In genomic region chr2:121286506-121286905, GRCh38 we compare ENCODE assay signal across 15 cellular contexts. TPM values are rescaled to one million over a fixed set of nuclear protein-coding genes. Genes with fewer than 3 reads are reported as not detected.
"Had no signal": no experiment of that assay in that cellular context is flagged by ENCODE, and none has a peak within 500 bp of the region (broad histone marks: within the 10 kb centered on the region; RNA-seq: fewer than 3 reads in every experiment).

No MANE protein-coding gene starts in this region.

- ATAC-seq: activated CD4-positive, CD25-positive, alpha-beta regulatory T cell treated with anti-CD3 and anti-CD28 coated beads, Interleukin-2, amount 50 U/mL, for 24 hours; gastrocnemius medialis; psoas muscle; stimulated activated naive CD8-positive, alpha-beta T cell treated with anti-CD3 and anti-CD28 coated beads, Interleukin-15, amount 100 ng/mL, for 72 hours had no signal

- H3K36me3 ChIP-seq: gastrocnemius medialis, heart right ventricle, lower lobe of right lung, upper lobe of left lung had no signal

- H3K4me1 ChIP-seq: gastrocnemius medialis, lower lobe of right lung had no signal

- DNase-seq: activated CD4-positive, alpha-beta T cell treated with anti-CD3 and anti-CD28 coated beads, Interleukin-2, amount 50 U/mL, for 1 hour; activated CD8-positive, alpha-beta memory T cell treated with anti-CD3 and anti-CD28 coated beads for 24 hours; activated naive CD4-positive, alpha-beta T cell; aorta; gastrocnemius medialis; heart right ventricle; left cardiac atrium; lower lobe of right lung; midbrain; psoas muscle; stimulated activated naive CD8-positive, alpha-beta T cell treated with anti-CD3 and anti-CD28 coated beads, Interleukin-15, amount 100 ng/mL, for 72 hours; upper lobe of left lung had no signal

- H3K9me3 ChIP-seq: gastrocnemius medialis, heart right ventricle, lower lobe of right lung, psoas muscle, upper lobe of left lung had no signal

- FAIRE-seq: TTC549 had no signal

- H3K4me3 ChIP-seq: gastrocnemius medialis, heart right ventricle, lower lobe of right lung, psoas muscle, upper lobe of left lung had no signal

- H3K27ac ChIP-seq: gastrocnemius medialis, heart right ventricle, lower lobe of right lung, psoas muscle had no signal

- H3K9me3 Mint-ChIP-seq: stimulated activated naive CD8-positive, alpha-beta T cell treated with anti-CD3 and anti-CD28 coated beads, Interleukin-15, amount 100 ng/mL, for 72 hours had no signal

RNA-seq across cellular contexts. Expression of gene TFCP2L1, which starts 1.5 kb away (rescaled TPM):
- total RNA-seq: dermis microvascular lymphatic vessel endothelial cell had no signal
